ENCODE assay signal across 27 cellular contexts in the genomic region with DNA sequence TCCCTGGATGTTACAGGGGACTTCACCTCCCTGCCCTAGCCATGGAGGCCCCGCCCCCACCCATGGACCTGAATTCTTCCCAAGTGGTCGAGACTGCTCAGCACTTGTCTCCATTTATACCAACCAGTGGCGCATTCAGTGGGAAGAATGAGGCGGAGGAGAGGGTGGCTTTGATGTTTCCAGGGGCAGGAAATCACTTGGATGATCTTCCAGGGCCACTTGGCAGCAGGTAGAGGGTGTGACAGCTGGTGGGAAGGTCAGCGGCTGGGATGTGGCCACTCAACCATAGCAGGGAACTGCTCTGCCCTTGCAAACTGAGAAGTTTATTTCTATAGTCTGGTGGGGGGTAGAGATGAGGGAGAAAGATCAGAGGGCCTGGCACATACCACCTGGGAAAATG.
A peak's percentile ranks its signal among the peaks of the same experiment; 100 is the strongest.
DNase-seq lines count a peak whose midpoint lies in the region.
"Had no signal": no experiment of that assay in that cellular context is flagged by ENCODE, and none has a peak within 500 bp of the region (broad histone marks: within the 10 kb centered on the region; RNA-seq: fewer than 3 reads in every experiment).

No MANE protein-coding gene starts in this region.

- in situ Hi-C loops in GM23248 (cut with MboI), result no loop called here

- H3K4me3 ChIP-seq in GM23248, result no peak overlapping the region
- H3K4me3 ChIP-seq: gastroesophageal sphincter, lung, mucosa of descending colon, ovary, SK-N-MC, spleen, testis had no signal

- H3K4me1 ChIP-seq in GM23248 (ENCODE audit: insufficient read depth), result peaks cover 49% of the 10 kb centered on the region
- H3K4me1 ChIP-seq: testis had no signal

- H3F3A ChIP-seq in GM23248 (ENCODE audit: insufficient read depth), result peaks cover 57% of the 10 kb centered on the region

- no peaks in the 10 kb centered on the region for H3K27me3 ChIP-seq in GM23248 (replicated peaks; ENCODE audit: insufficient read depth)
- H3K27me3 ChIP-seq: gastroesophageal sphincter, ovary, testis had no signal

- no peaks in the 10 kb centered on the region for H4K20me1 ChIP-seq in GM23248 (ENCODE audit: insufficient read depth)

- H3K4me2 ChIP-seq in GM23248 (ENCODE audit: unreplicated experiment), result no peak overlapping the region

- DNase-seq in NCI-H2227 (lab: John Stamatoyannopoulos, UW; ENCODE audit: unreplicated experiment) (peak; percentile 61), NCI-H2227 treated with DMSO at 0.1 percent for 48 hours (lab: John Stamatoyannopoulos, UW) (no peak), NCI-H524 treated with DMSO at 0.1 percent for 48 hours (lab: John Stamatoyannopoulos, UW) (peak; percentile 48), iPS-NIHi11 (ENCODE audit: low spot score) (peak; percentile 27), NCI-H2196 (lab: John Stamatoyannopoulos, UW; ENCODE audit: unreplicated experiment) (no peak), iPS-NIHi7 (ENCODE audit: extremely low spot score) (no peak), mucosa of gallbladder (ENCODE audit: low spot score) (no peak), GM23248 (no peak)
- DNase-seq: activated B cell treated with CpG ODN at 0.5 μM for 24 hours; activated CD4-positive, alpha-beta T cell treated with anti-CD3 and anti-CD28 coated beads, Interleukin-2, amount 50 U/mL, for 1 hour; activated effector memory CD4-positive, alpha-beta T cell treated with anti-CD3 and anti-CD28 coated beads, Interleukin-2, amount 50 U/mL, for 16 hours; activated naive CD8-positive, alpha-beta T cell treated with anti-CD3 and anti-CD28 coated beads for 36 hours; activated T-cell treated with anti-CD3 and anti-CD28 coated beads, Interleukin-2, amount 50 U/mL, for 24 hours; anterior cingulate cortex; Calu3; IMR-90; mucosa of descending colon; NCI-H774; ovary; right cardiac atrium; spleen; stimulated activated CD4-positive, alpha-beta T cell treated with anti-CD3 and anti-CD28 coated beads, Interleukin-2, amount 100 ng/mL, for 24 hours; stimulated activated CD8-positive, alpha-beta memory T cell treated with anti-CD3 and anti-CD28 coated beads, Interleukin-4, amount 100 ng/mL, for 48 hours; testis had no signal

- H3K9me2 ChIP-seq in GM23248 (ENCODE audit: insufficient read depth), result no peaks in the 10 kb centered on the region

- no peak overlapping the region for H3K9ac ChIP-seq in GM23248

- H3K79me2 ChIP-seq in GM23248 (ENCODE audit: insufficient read depth), result no peaks in the 10 kb centered on the region

- WGBS in GM23248 (ENCODE audit: low coverage in 1 of 2, low lambda C conversion rate in 2 of 2, missing lambda C conversion rate in 2 of 2), 2 experiments, result 79 to 90% methylated on average over 5 of the region's 5 CpGs

- H3K9me3 ChIP-seq in GM23248 (ENCODE audit: low read depth), result no peaks in the 10 kb centered on the region
- H3K9me3 ChIP-seq: gastroesophageal sphincter, mucosa of descending colon, ovary, spleen, testis had no signal

- H2AFZ ChIP-seq in GM23248, result no peak overlapping the region

- no peaks in the 10 kb centered on the region; the same call in 1 of the 2 replicates for H3K36me3 ChIP-seq in GM23248 (ENCODE audit: low read depth)
- H3K36me3 ChIP-seq: gastroesophageal sphincter, ovary, spleen had no signal

- no peak overlapping the region for H3K27ac ChIP-seq in GM23248
- H3K27ac ChIP-seq: gastroesophageal sphincter, ovary, SK-N-MC, spleen, testis had no signal

Comparison
In these comparisons a context has a peak if more than half of its experiments do, and no peak if none do; other contexts are left out.
1. DNase-seq: peak in NCI-H2227 (single experiment), NCI-H524 treated with DMSO at 0.1 percent for 48 hours (single experiment) and iPS-NIHi11 (single experiment); none in NCI-H2227 treated with DMSO at 0.1 percent for 48 hours (single experiment), NCI-H2196 (single experiment), iPS-NIHi7 (single experiment), mucosa of gallbladder (single experiment) and GM23248 (single experiment).